30 cellular contexts compared by ENCODE assay signal in genomic region chr12:124047045-124047566, GRCh38.
"Had no signal": no experiment of that assay in that cellular context is flagged by ENCODE, and none has a peak within 500 bp of the region (broad histone marks: within the 10 kb centered on the region; RNA-seq: fewer than 3 reads in every experiment).

No MANE protein-coding gene starts in this region.

- H2AFZ ChIP-seq: neural progenitor cell, parathyroid adenoma had no signal

- H3K4me3 Mint-ChIP-seq: natural killer cell; nephron; neural progenitor cell; stimulated activated memory B cell treated with anti-CD40 and anti-IgM and Interleukin-4, amounts not matched to agents 10 μg/mL and 1 μg/mL and 100 μg/mL, for 72 hours; stimulated activated naive CD8-positive, alpha-beta T cell treated with anti-CD3 and anti-CD28 coated beads, Interleukin-15, amount 100 ng/mL, for 72 hours; type B pancreatic cell had no signal

- H3K79me2 ChIP-seq: parathyroid adenoma had no signal

- H3K27me3 Mint-ChIP-seq: progenitor cell of endocrine pancreas; stimulated activated memory B cell treated with anti-CD40 and anti-IgM and Interleukin-4, amounts not matched to agents 10 μg/mL and 1 μg/mL and 100 μg/mL, for 72 hours; type B pancreatic cell had no signal

- H3K4me1 ChIP-seq: parathyroid adenoma, psoas muscle, spleen, testis, tibial artery, transverse colon, upper lobe of right lung, uterus had no signal

- H3K4me1 Mint-ChIP-seq: natural killer cell; stimulated activated memory B cell treated with anti-CD40 and anti-IgM and Interleukin-4, amounts not matched to agents 10 μg/mL and 1 μg/mL and 100 μg/mL, for 72 hours had no signal

- H3K9me3 ChIP-seq: ovary, suprapubic skin, testis, upper lobe of right lung, uterus had no signal

- DNase-seq: natural killer cell; occipital lobe; ovary; posterior cingulate gyrus; psoas muscle; right cardiac atrium; spleen; stimulated activated CD4-positive, alpha-beta T cell treated with anti-CD3 and anti-CD28 coated beads, Interleukin-12 subunit alpha, Interleukin-12 subunit beta, amount 100 ng/mL, for 4 hours; stimulated activated CD4-positive, alpha-beta T cell treated with anti-CD3 and anti-CD28 coated beads, Interleukin-1b, Interleukin-23, amount 100 ng/mL, for 48 hours; stimulated activated CD4-positive, alpha-beta T cell treated with anti-CD3 and anti-CD28 coated beads, Interleukin-4, amount 100 ng/mL, for 1 hour; stimulated activated CD4-positive, alpha-beta T cell treated with anti-CD3 and anti-CD28 coated beads, Interleukin-4, amount 100 ng/mL, for 4 hours; stimulated activated CD8-positive, alpha-beta memory T cell treated with anti-CD3 and anti-CD28 coated beads, Interleukin-4, amount 100 ng/mL, for 48 hours; stimulated activated naive CD4-positive, alpha-beta T cell; stimulated activated naive CD8-positive, alpha-beta T cell treated with anti-CD3 and anti-CD28 coated beads, Interleukin-15, amount 100 ng/mL, for 72 hours; stimulated activated naive CD8-positive, alpha-beta T cell treated with anti-CD3 and anti-CD28 coated beads, Interleukin-15, Interleukin-2, amounts not matched to agents 100 U/mL and 50 U/mL, for 24 hours; testis; tibial artery; transverse colon; upper lobe of right lung; uterus had no signal

- H3K27ac ChIP-seq: neural progenitor cell, ovary, parathyroid adenoma, psoas muscle, skin epidermis, spleen, suprapubic skin, testis, tibial artery, transverse colon, upper lobe of right lung, uterus had no signal

- H3K36me3 ChIP-seq: ovary, spleen, suprapubic skin, tibial artery, transverse colon, upper lobe of right lung, uterus had no signal

- H3K9ac ChIP-seq: neural progenitor cell, parathyroid adenoma had no signal

- H3K27ac Mint-ChIP-seq: natural killer cell; nephron; neural progenitor cell; progenitor cell of endocrine pancreas; stimulated activated memory B cell treated with anti-CD40 and anti-IgM and Interleukin-4, amounts not matched to agents 10 μg/mL and 1 μg/mL and 100 μg/mL, for 72 hours; stimulated activated naive CD8-positive, alpha-beta T cell treated with anti-CD3 and anti-CD28 coated beads, Interleukin-15, amount 100 ng/mL, for 72 hours; type B pancreatic cell had no signal

- H3K4me3 ChIP-seq: neural progenitor cell, ovary, psoas muscle, skin epidermis, smooth muscle cell, spleen, suprapubic skin, testis, tibial artery, transverse colon, upper lobe of right lung, uterus had no signal

- H3K4me2 ChIP-seq: neural progenitor cell, smooth muscle cell had no signal

- H3K27me3 ChIP-seq: neural progenitor cell, ovary, spleen, suprapubic skin, testis, tibial artery, transverse colon, upper lobe of right lung, uterus had no signal

- ATAC-seq: natural killer cell; right cardiac atrium; sciatic nerve; stimulated activated memory B cell treated with anti-CD40 and anti-IgM and Interleukin-4, amounts not matched to agents 10 μg/mL and 1 μg/mL and 100 μg/mL, for 72 hours; stimulated activated naive CD8-positive, alpha-beta T cell treated with anti-CD3 and anti-CD28 coated beads, Interleukin-15, amount 100 ng/mL, for 72 hours; stimulated activated naive CD8-positive, alpha-beta T cell treated with anti-CD3 and anti-CD28 coated beads, Interleukin-15, Interleukin-2, amounts not matched to agents 100 U/mL and 50 U/mL, for 24 hours; upper lobe of right lung had no signal
